In genomic region chr15:90287096-90287495, GRCh38 we compare ENCODE assay signal across 1 cellular context.
TF ChIP-seq lines count a peak whose summit lies in the region.

No MANE protein-coding gene starts in this region.

TF ChIP-seq in K562, 482 proteins besides CTCF, POLR2A, EP300 and RAD21:
- TF ChIP-seq SPI1 (IDR thresholded peaks at IDR 0.05; ENCODE audit: borderline replicate concordance, low read depth, low read length) (peak; percentile 47; the same call in 1 of the 2 replicates), ZNF586 (CRISPR knock-in tag; conservative IDR thresholded peaks at IDR 0.05) (no peak), NEUROD1 (IDR thresholded peaks at IDR 0.05; ENCODE audit: borderline replicate concordance, low read depth, low read length, partially characterized antibody) (no peak), ZNF830 (CRISPR knock-in tag; IDR thresholded peaks at IDR 0.05) (no peak), ZBTB7A (IDR thresholded peaks at IDR 0.05; ENCODE audit: borderline replicate concordance, control insufficient read depth, low read depth, low read length) (0 out of 2 replicates have a peak, but pooled peaks have one; percentile 29)
